ENCODE assay signal across 2 cellular contexts in genomic region chr7:24428676-24429075, GRCh38.
TF ChIP-seq lines count a peak whose summit lies in the region.

No MANE protein-coding gene starts in this region.

TF ChIP-seq in HepG2, 621 proteins besides CTCF, POLR2A, EP300 and RAD21:
- no peak for TF ChIP-seq ZNF670 (CRISPR knock-in tag; IDR thresholded peaks at IDR 0.05; ENCODE audit: borderline replicate concordance)
- TF ChIP-seq ZSCAN31 (CRISPR knock-in tag; IDR thresholded peaks at IDR 0.05; ENCODE audit: low read depth) = no peak
- TF ChIP-seq SCMH1 (CRISPR knock-in tag; IDR thresholded peaks at IDR 0.05; ENCODE audit: borderline replicate concordance) = no peak
- no peak for TF ChIP-seq SIN3A (IDR thresholded peaks at IDR 0.05; ENCODE audit: borderline replicate concordance, low read depth, low read length)
- no peak for TF ChIP-seq ZNF280D (CRISPR knock-in tag; IDR thresholded peaks at IDR 0.05)
- TF ChIP-seq ZMYM2 (CRISPR knock-in tag; IDR thresholded peaks at IDR 0.05) = no peak
- no peak for TF ChIP-seq HIVEP1 (CRISPR knock-in tag; IDR thresholded peaks at IDR 0.05)
- no peak for TF ChIP-seq ELF3 (CRISPR knock-in tag; IDR thresholded peaks at IDR 0.05)
- TF ChIP-seq ZNF713 (CRISPR knock-in tag; IDR thresholded peaks at IDR 0.05) = no peak
- TF ChIP-seq POLR2G (IDR thresholded peaks at IDR 0.05; ENCODE audit: low read depth, low read length) = no peak
- no peak for TF ChIP-seq MIER2 (CRISPR knock-in tag; IDR thresholded peaks at IDR 0.05)
- TF ChIP-seq ZNF678 (CRISPR knock-in tag; IDR thresholded peaks at IDR 0.05) = no peak
- TF ChIP-seq ZNF414 (CRISPR knock-in tag; IDR thresholded peaks at IDR 0.05) = no peak
- no peak for TF ChIP-seq ZNF576 (CRISPR knock-in tag; IDR thresholded peaks at IDR 0.05)
- no peak for TF ChIP-seq ZNF614 (CRISPR knock-in tag; IDR thresholded peaks at IDR 0.05; ENCODE audit: borderline replicate concordance)
- no peak for TF ChIP-seq LCORL (IDR thresholded peaks at IDR 0.05)
- no peak for TF ChIP-seq LCORL (CRISPR knock-in tag; IDR thresholded peaks at IDR 0.05)
- TF ChIP-seq SIN3B (IDR thresholded peaks at IDR 0.05; ENCODE audit: low read length) = no peak
- no peak for TF ChIP-seq ZNF780A (CRISPR knock-in tag; IDR thresholded peaks at IDR 0.05)
- no peak for TF ChIP-seq TFDP1 (CRISPR knock-in tag; IDR thresholded peaks at IDR 0.05; ENCODE audit: borderline replicate concordance)

TF ChIP-seq in H1, 55 proteins besides CTCF, POLR2A, EP300 and RAD21:
- TF ChIP-seq RBBP5 (IDR thresholded peaks at IDR 0.05; ENCODE audit: borderline replicate concordance, low read depth, low read length) (no peak), CBX5 (IDR thresholded peaks at IDR 0.05; ENCODE audit: low read depth, low read length) (no peak), SRF (IDR thresholded peaks at IDR 0.05; ENCODE audit: low read depth, low read length) (no peak), FOSL1 (IDR thresholded peaks at IDR 0.05; ENCODE audit: insufficient read depth, low read depth, low read length) (no peak), E2F6 (IDR thresholded peaks at IDR 0.05) (no peak), EZH2 (IDR thresholded peaks at IDR 0.05; ENCODE audit: low read depth, low read length, severe bottlenecking) (no peak), PHF8 (conservative IDR thresholded peaks at IDR 0.05; ENCODE audit: low read depth, low read length) (no peak), CHD2 (IDR thresholded peaks at IDR 0.05; ENCODE audit: low read length) (no peak), ZNF274 (IDR thresholded peaks at IDR 0.05; ENCODE audit: borderline replicate concordance, extremely low read depth, low read length) (no peak), TCF12 (IDR thresholded peaks at IDR 0.05; ENCODE audit: low read depth, low read length) (no peak), KDM5A (IDR thresholded peaks at IDR 0.05; ENCODE audit: low read length) (no peak), JUN (IDR thresholded peaks at IDR 0.05; ENCODE audit: low read depth, low read length) (no peak), POLR2AphosphoS5 (IDR thresholded peaks at IDR 0.05; ENCODE audit: low read depth, low read length) (no peak), CBX8 (IDR thresholded peaks at IDR 0.05; ENCODE audit: borderline replicate concordance, low read depth, low read length) (no peak), BRCA1 (IDR thresholded peaks at IDR 0.05; ENCODE audit: low read depth, low read length) (no peak), GTF2F1 (IDR thresholded peaks at IDR 0.05; ENCODE audit: borderline replicate concordance, low read depth, low read length) (no peak), TBP (IDR thresholded peaks at IDR 0.05; ENCODE audit: low read depth, low read length) (no peak), KDM1A (IDR thresholded peaks at IDR 0.05; ENCODE audit: borderline replicate concordance, low read length) (no peak), USF2 (IDR thresholded peaks at IDR 0.05; ENCODE audit: low read length) (no peak), TAF7 (optimal IDR thresholded peaks at IDR 0.05; ENCODE audit: borderline replicate concordance, low read depth, low read length) (no peak)
